ENCODE assay signal across 8 cellular contexts in genomic region chr11:75342966-75343870, GRCh38. TPM values are rescaled to one million over a fixed set of nuclear protein-coding genes. Genes with fewer than 3 reads are reported as not detected.
DNase-seq lines count a peak whose midpoint lies in the region; TF ChIP-seq lines count a peak whose summit lies in the region.

No MANE protein-coding gene starts in this region.

- no peak for TF ChIP-seq CTCF in esophagus muscularis mucosa (IDR thresholded peaks at IDR 0.05)
- no peak for TF ChIP-seq CTCF in sigmoid colon (IDR thresholded peaks at IDR 0.05)

- no peak for TF ChIP-seq POLR2A in esophagus muscularis mucosa (IDR thresholded peaks at IDR 0.05; ENCODE audit: low read depth)
- no peak for TF ChIP-seq POLR2A in sigmoid colon (IDR thresholded peaks at IDR 0.05)

- peak overlapping the region; percentile 5 to 23 (median 11) for H3K4me3 ChIP-seq in esophagus muscularis mucosa
- peak overlapping the region in 1 of 4 donors; percentile 13 for H3K4me3 ChIP-seq in sigmoid colon

- H3K27me3 ChIP-seq in esophagus muscularis mucosa (no peaks in the 10 kb centered on the region), sigmoid colon (no peaks in the 10 kb centered on the region)

- H3K4me1 ChIP-seq in esophagus muscularis mucosa (peaks cover 100% of the 10 kb centered on the region in 4 donors), sigmoid colon (peaks cover 3 to 100% (median 100%) of the 10 kb centered on the region in 4 donors)

- TF ChIP-seq EP300 in esophagus muscularis mucosa (IDR thresholded peaks at IDR 0.05): peak; percentile 37
- peak in 1 of 4 donors; percentile 40 for TF ChIP-seq EP300 in sigmoid colon (IDR thresholded peaks at IDR 0.05)

- H3K9me3 ChIP-seq in esophagus muscularis mucosa (no peaks in the 10 kb centered on the region), sigmoid colon (no peaks in the 10 kb centered on the region)

- peak overlapping the region; percentile 95 to 98 (median 97) for H3K27ac ChIP-seq in esophagus muscularis mucosa (replicated peaks in 1 of 4)
- H3K27ac ChIP-seq in sigmoid colon: peak overlapping the region; percentile 97 to 98 (median 97)

- peak; percentile 79 for DNase-seq in NCI-H345 (lab: John Stamatoyannopoulos, UW)
- no peak for DNase-seq in NCI-H345 treated with DMSO at 0.1 percent for 48 hours (lab: John Stamatoyannopoulos, UW; ENCODE audit: unreplicated experiment)
- peak; percentile 22 for DNase-seq in NCI-H748 treated with DMSO at 0.1 percent for 48 hours (lab: John Stamatoyannopoulos, UW)
- DNase-seq in esophagus muscularis mucosa (ENCODE audit: extremely low spot score): no peak
- DNase-seq in sigmoid colon: peak; percentile 72
- DNase-seq in NCI-H1048 (lab: John Stamatoyannopoulos, UW): no peak
- no peak for DNase-seq in middle frontal gyrus (ENCODE audit: extremely low spot score, low spot score)
- no peak for DNase-seq in LoVo (ENCODE audit: low spot score)

- WGBS in esophagus muscularis mucosa: 54% methylated on average over 12 of the region's 12 CpGs
- WGBS in sigmoid colon, 2 donors: 15 to 51% methylated on average over 12 of the region's 12 CpGs

- intact Hi-C loops in esophagus muscularis mucosa (cut with DNase I) (no loop called here), sigmoid colon (cut with DNase I) (no loop called here)

- no peaks in the 10 kb centered on the region for H3K36me3 ChIP-seq in esophagus muscularis mucosa
- no peaks in the 10 kb centered on the region for H3K36me3 ChIP-seq in sigmoid colon

RNA-seq across cellular contexts. Expression of gene ARRB1, which starts 8.2 kb away (rescaled TPM):
- total RNA-seq in esophagus muscularis mucosa (100 to 1,000 TPM in 1 of 4 donors, 10 to 100 TPM in 3; 41.1 to 102 (median 76.7) TPM), sigmoid colon (10 to 100 TPM; 38.5 to 96.7 (median 55.2) TPM)
- polyA plus RNA-seq in sigmoid colon: 10 to 100 TPM; 24.0 to 45.6 (median 32.4) TPM

RNA-seq across cellular contexts. Expression of gene RPS3, which starts 56.1 kb away (rescaled TPM):
- total RNA-seq in esophagus muscularis mucosa (1,000 to 10,000 TPM in 3 of 4 donors, 100 to 1,000 TPM in 1; 879 to 1,878 (median 1,387) TPM), sigmoid colon (1,000 to 10,000 TPM in 3 of 4 donors, 100 to 1,000 TPM in 1; 967 to 2,377 (median 1,713) TPM)
- 1,000 to 10,000 TPM; 2,814 to 4,083 (median 3,267) TPM for polyA plus RNA-seq in sigmoid colon

Comparison
In these comparisons a context has a peak if more than half of its experiments do, and no peak if none do; other contexts are left out.
1. DNase-seq: peak in NCI-H345 (single experiment), NCI-H748 treated with DMSO at 0.1 percent for 48 hours (single experiment) and sigmoid colon (single experiment); none in NCI-H345 treated with DMSO at 0.1 percent for 48 hours (single experiment), esophagus muscularis mucosa (single experiment), NCI-H1048 (single experiment), middle frontal gyrus (single experiment) and LoVo (single experiment).